ENCODE assay signal across 19 cellular contexts in genomic region chr3:25171118-25171912, GRCh38.
"Had no signal": no experiment of that assay in that cellular context is flagged by ENCODE, and none has a peak within 500 bp of the region (broad histone marks: within the 10 kb centered on the region; RNA-seq: fewer than 3 reads in every experiment).

No MANE protein-coding gene starts in this region.

- H3K9me3 ChIP-seq: neutrophil had no signal

- H3K4me3 Mint-ChIP-seq: activated T-helper 17 cell treated with anti-CD3 and anti-CD28 coated beads, Interleukin-2, amount 50 U/mL, for 72 hours; naive B cell had no signal

- ATAC-seq: activated T-helper 17 cell treated with anti-CD3 and anti-CD28 coated beads, Interleukin-2, amount 50 U/mL, for 72 hours; heart left ventricle; left colon; right cardiac atrium had no signal

- H3K27ac Mint-ChIP-seq: activated T-helper 17 cell treated with anti-CD3 and anti-CD28 coated beads, Interleukin-2, amount 50 U/mL, for 72 hours; naive B cell had no signal

- H3K27ac ChIP-seq: breast epithelium, heart left ventricle, neutrophil, stomach, thoracic aorta had no signal

- H3K4me3 ChIP-seq: breast epithelium, heart left ventricle, lung, stomach, thoracic aorta had no signal

- H3K4me1 Mint-ChIP-seq: activated T-helper 17 cell treated with anti-CD3 and anti-CD28 coated beads, Interleukin-2, amount 50 U/mL, for 72 hours; naive B cell had no signal

- H3K36me3 Mint-ChIP-seq: naive B cell had no signal

- H3K36me3 ChIP-seq: breast epithelium, heart left ventricle, neutrophil, stomach, thoracic aorta had no signal

- DNase-seq: activated CD4-positive, alpha-beta T cell treated with anti-CD3 and anti-CD28 coated beads for 1 hour; activated CD4-positive, alpha-beta T cell treated with anti-CD3 and anti-CD28 coated beads, Interleukin-2, amount 50 U/mL, for 4 hours; activated naive CD4-positive, alpha-beta T cell treated with Interleukin-2 at 50 U/mL for 16 hours; aorta; cerebellar nuclear complex; effector CD8-positive, alpha-beta T cell; heart left ventricle; left colon; naive B cell; posterior cingulate gyrus; right cardiac atrium; small intestine; stomach; T-helper 1 cell had no signal

- H3K27me3 ChIP-seq: breast epithelium, heart left ventricle, neutrophil, stomach had no signal

- H3K27me3 Mint-ChIP-seq: activated T-helper 17 cell treated with anti-CD3 and anti-CD28 coated beads, Interleukin-2, amount 50 U/mL, for 72 hours; naive B cell had no signal

- H3K4me1 ChIP-seq: breast epithelium, heart left ventricle, stomach had no signal
